In the genomic region with DNA sequence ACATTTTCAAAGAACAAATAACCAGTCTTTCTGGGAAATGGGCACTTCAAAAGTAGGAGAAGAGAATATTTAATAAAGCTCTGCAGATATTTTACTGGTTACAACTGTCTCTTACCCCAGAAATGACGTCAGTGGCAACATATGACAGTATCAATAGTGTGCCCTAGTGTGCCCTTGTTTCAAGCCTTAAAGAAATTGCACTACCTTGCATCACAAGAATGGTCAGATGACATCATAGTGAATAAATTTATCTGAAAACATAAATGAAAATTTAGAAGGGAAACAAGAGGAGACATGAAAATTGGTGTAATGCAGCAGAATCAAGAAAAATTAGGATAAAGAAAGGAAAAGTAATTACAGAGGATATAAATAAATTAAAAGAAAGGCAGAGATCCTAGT, we compare ENCODE assay signal across 13 cellular contexts.
DNase-seq lines count a peak whose midpoint lies in the region; ATAC-seq and TF ChIP-seq lines count a peak whose summit lies in the region.
"Had no signal": no experiment of that assay in that cellular context is flagged by ENCODE, and none has a peak within 500 bp of the region (broad histone marks: within the 10 kb centered on the region; RNA-seq: fewer than 3 reads in every experiment).

No MANE protein-coding gene starts in this region.

- no peak for DNase-seq in stimulated activated naive CD8-positive, alpha-beta T cell treated with anti-CD3 and anti-CD28 coated beads, Interleukin-15, amount 100 ng/mL, for 72 hours
- no peak for DNase-seq in stimulated activated naive CD8-positive, alpha-beta T cell treated with anti-CD3 and anti-CD28 coated beads, Interleukin-15, Interleukin-2, amounts not matched to agents 100 U/mL and 50 U/mL, for 24 hours
- DNase-seq in T-helper 17 cell (no peak), chondrocyte (ENCODE audit: low spot score) (no peak), hippocampal formation (lab: John Stamatoyannopoulos, UW) (no peak), MV-4-11 (lab: John Stamatoyannopoulos, UW) (no peak), NCI-H345 treated with DMSO at 0.1 percent for 48 hours (lab: John Stamatoyannopoulos, UW; ENCODE audit: unreplicated experiment) (no peak)
- no peak for DNase-seq in activated naive CD4-positive, alpha-beta T cell treated with anti-CD3 and anti-CD28 coated beads, Interleukin-2, amount 10 ng/mL, durations not matched to agents 7 days and 5 days
- DNase-seq: ACHN, DMS 273 treated with DMSO at 0.1 percent for 48 hours, GOT3, H9 had no signal

- CTCF ChIA-PET in activated naive CD4-positive, alpha-beta T cell treated with anti-CD3 and anti-CD28 coated beads, Interleukin-2, amount 10 ng/mL, durations not matched to agents 7 days and 5 days (lab: Charles Lee) = interaction anchor here (1.7 kb wide), 1 partner anchor 122 kb away, joined by 7 read pairs; no protein-coding TSS in a partner anchor

- peaks cover 21% of the 10 kb centered on the region for H3K4me1 Mint-ChIP-seq in stimulated activated naive CD8-positive, alpha-beta T cell treated with anti-CD3 and anti-CD28 coated beads, Interleukin-15, amount 100 ng/mL, for 72 hours
- H3K4me1 Mint-ChIP-seq in T-helper 17 cell (peaks cover 21% of the 10 kb centered on the region), chondrocyte (ENCODE audit: low read depth) (peaks cover 26% of the 10 kb centered on the region)
- H3K4me1 Mint-ChIP-seq in activated naive CD4-positive, alpha-beta T cell treated with anti-CD3 and anti-CD28 coated beads, Interleukin-2, amount 10 ng/mL, durations not matched to agents 7 days and 5 days = peaks cover 10% of the 10 kb centered on the region

- peaks cover 8% of the 10 kb centered on the region in 2 donors for H3K9me3 Mint-ChIP-seq in stimulated activated naive CD8-positive, alpha-beta T cell treated with anti-CD3 and anti-CD28 coated beads, Interleukin-15, amount 100 ng/mL, for 72 hours
- H3K9me3 Mint-ChIP-seq in chondrocyte (ENCODE audit: low read depth) = peaks cover 6% of the 10 kb centered on the region
- H3K9me3 Mint-ChIP-seq in activated naive CD4-positive, alpha-beta T cell treated with anti-CD3 and anti-CD28 coated beads, Interleukin-2, amount 10 ng/mL, durations not matched to agents 7 days and 5 days = no peaks in the 10 kb centered on the region

- H3K36me3 Mint-ChIP-seq in T-helper 17 cell (ENCODE audit: low read depth) (peaks cover 4% of the 10 kb centered on the region), chondrocyte (ENCODE audit: low read depth) (no peaks in the 10 kb centered on the region)
- H3K36me3 Mint-ChIP-seq in activated naive CD4-positive, alpha-beta T cell treated with anti-CD3 and anti-CD28 coated beads, Interleukin-2, amount 10 ng/mL, durations not matched to agents 7 days and 5 days = peaks cover 6% of the 10 kb centered on the region

- TF ChIP-seq CTCF in chondrocyte (IDR thresholded peaks at IDR 0.05) = no peak

- H3K9me3 ChIP-seq in T-helper 17 cell (ENCODE audit: control insufficient read depth, low read length, poor library complexity, severe bottlenecking) = no peaks in the 10 kb centered on the region

- ATAC-seq in stimulated activated naive CD8-positive, alpha-beta T cell treated with anti-CD3 and anti-CD28 coated beads, Interleukin-15, amount 100 ng/mL, for 72 hours = peak; percentile 52
- no peak for ATAC-seq in stimulated activated naive CD8-positive, alpha-beta T cell treated with anti-CD3 and anti-CD28 coated beads, Interleukin-15, Interleukin-2, amounts not matched to agents 100 U/mL and 50 U/mL, for 24 hours
- ATAC-seq in T-helper 17 cell = no peak

- no peaks in the 10 kb centered on the region for H3K27me3 Mint-ChIP-seq in stimulated activated naive CD8-positive, alpha-beta T cell treated with anti-CD3 and anti-CD28 coated beads, Interleukin-15, amount 100 ng/mL, for 72 hours
- no peaks in the 10 kb centered on the region for H3K27me3 Mint-ChIP-seq in T-helper 17 cell
- no peaks in the 10 kb centered on the region for H3K27me3 Mint-ChIP-seq in chondrocyte (ENCODE audit: low read depth)
- H3K27me3 Mint-ChIP-seq in activated naive CD4-positive, alpha-beta T cell treated with anti-CD3 and anti-CD28 coated beads, Interleukin-2, amount 10 ng/mL, durations not matched to agents 7 days and 5 days = no peaks in the 10 kb centered on the region
- H3K27me3 Mint-ChIP-seq: CD4-positive, CD25-positive, alpha-beta regulatory T cell had no signal

- H3K27ac Mint-ChIP-seq in stimulated activated naive CD8-positive, alpha-beta T cell treated with anti-CD3 and anti-CD28 coated beads, Interleukin-15, amount 100 ng/mL, for 72 hours = peak overlapping the region; percentile 65 to 79
- H3K27ac Mint-ChIP-seq in T-helper 17 cell (peak overlapping the region; percentile 8), chondrocyte (ENCODE audit: unreplicated experiment) (peak overlapping the region; percentile 15)
- no peak overlapping the region for H3K27ac Mint-ChIP-seq in activated naive CD4-positive, alpha-beta T cell treated with anti-CD3 and anti-CD28 coated beads, Interleukin-2, amount 10 ng/mL, durations not matched to agents 7 days and 5 days
- H3K27ac Mint-ChIP-seq: H9 had no signal

- no peak overlapping the region for H3K4me3 Mint-ChIP-seq in stimulated activated naive CD8-positive, alpha-beta T cell treated with anti-CD3 and anti-CD28 coated beads, Interleukin-15, amount 100 ng/mL, for 72 hours
- H3K4me3 Mint-ChIP-seq in T-helper 17 cell = no peak overlapping the region
- H3K4me3 Mint-ChIP-seq in chondrocyte (ENCODE audit: unreplicated experiment) = no peak overlapping the region
- no peak overlapping the region for H3K4me3 Mint-ChIP-seq in activated naive CD4-positive, alpha-beta T cell treated with anti-CD3 and anti-CD28 coated beads, Interleukin-2, amount 10 ng/mL, durations not matched to agents 7 days and 5 days
- H3K4me3 Mint-ChIP-seq: H9 had no signal
